Comparison of ENCODE assay signal across 27 cellular contexts in genomic region chr5:124689653-124690052, GRCh38. TPM values are rescaled to one million over a fixed set of nuclear protein-coding genes. Genes with fewer than 3 reads are reported as not detected.
"Had no signal": no experiment of that assay in that cellular context is flagged by ENCODE, and none has a peak within 500 bp of the region (broad histone marks: within the 10 kb centered on the region; RNA-seq: fewer than 3 reads in every experiment).

No MANE protein-coding gene starts in this region.

- H3K27me3 ChIP-seq: ascending aorta, breast epithelium, cardiac muscle cell, colonic mucosa, esophagus squamous epithelium had no signal

- H3K4me1 ChIP-seq: colonic mucosa had no signal

- H3K4me3 ChIP-seq: ascending aorta, breast epithelium, cardiac muscle cell, colonic mucosa, esophagus squamous epithelium had no signal

- H3K27ac ChIP-seq: breast epithelium, colonic mucosa, epithelial cell of prostate, esophagus squamous epithelium had no signal

- H3K9me3 ChIP-seq: ascending aorta, breast epithelium, colonic mucosa, esophagus squamous epithelium had no signal

- DNase-seq: activated CD4-positive, alpha-beta memory T cell treated with anti-CD3 and anti-CD28 coated beads, Interleukin-2, amount 10 ng/mL, durations not matched to agents 7 days and 5 days; activated CD4-positive, alpha-beta T cell treated with anti-CD3 and anti-CD28 coated beads for 1 hour; activated CD4-positive, alpha-beta T cell treated with anti-CD3 and anti-CD28 coated beads for 4 hours; activated CD4-positive, alpha-beta T cell treated with anti-CD3 and anti-CD28 coated beads, Interleukin-2, amount 10 ng/mL, durations not matched to agents 7 days and 5 days; activated CD4-positive, alpha-beta T cell treated with anti-CD3 and anti-CD28 coated beads, Interleukin-2, amount 50 U/mL, for 4 hours; activated CD8-positive, alpha-beta memory T cell treated with anti-CD3 and anti-CD28 coated beads, Interleukin-2, amount 50 U/mL, for 48 hours; activated gamma-delta T cell; activated naive CD4-positive, alpha-beta T cell; activated naive CD4-positive, alpha-beta T cell treated with anti-CD3 and anti-CD28 coated beads, Interleukin-2, amount 10 ng/mL, durations not matched to agents 7 days and 5 days; activated naive CD8-positive, alpha-beta T cell treated with anti-CD3 and anti-CD28 coated beads, Interleukin-2, amount 10 ng/mL, durations not matched to agents 7 days and 5 days; activated T-cell treated with anti-CD3 and anti-CD28 coated beads for 4 hours; activated T-cell treated with anti-CD3 and anti-CD28 coated beads, Interleukin-2, amount 50 U/mL, for 24 hours; activated T-cell treated with anti-CD3 and anti-CD28 coated beads, Interleukin-2, amount 50 U/mL, for 72 hours; central memory CD4-positive, alpha-beta T cell; cerebellar nuclear complex; colonic mucosa; effector CD8-positive, alpha-beta T cell; esophagus squamous epithelium; foreskin fibroblast; head of caudate nucleus; T-helper 2 cell had no signal

- H3K36me3 ChIP-seq: ascending aorta, breast epithelium, cardiac muscle cell, colonic mucosa, esophagus squamous epithelium had no signal

- ATAC-seq: activated naive CD4-positive, alpha-beta T cell treated with anti-CD3 and anti-CD28 coated beads, Interleukin-2, amount 50 U/mL, for 72 hours; activated T-cell treated with anti-CD3 and anti-CD28 coated beads, Interleukin-2, amount 50 U/mL, for 72 hours; WTC11 had no signal

RNA-seq across cellular contexts. Expression of gene ZNF608, which starts 56.8 kb away (rescaled TPM):
- total RNA-seq: activated CD4-positive, alpha-beta memory T cell treated with anti-CD3 and anti-CD28 coated beads, Interleukin-2, amount 10 ng/mL, durations not matched to agents 7 days and 5 days; activated CD4-positive, alpha-beta T cell treated with anti-CD3 and anti-CD28 coated beads, Interleukin-2, amount 10 ng/mL, durations not matched to agents 7 days and 5 days; activated naive CD4-positive, alpha-beta T cell treated with anti-CD3 and anti-CD28 coated beads, Interleukin-2, amount 50 U/mL, for 72 hours; activated naive CD8-positive, alpha-beta T cell treated with anti-CD3 and anti-CD28 coated beads, Interleukin-2, amount 10 ng/mL, durations not matched to agents 7 days and 5 days had no signal
